1 cellular context compared by ENCODE assay signal in the genomic region with DNA sequence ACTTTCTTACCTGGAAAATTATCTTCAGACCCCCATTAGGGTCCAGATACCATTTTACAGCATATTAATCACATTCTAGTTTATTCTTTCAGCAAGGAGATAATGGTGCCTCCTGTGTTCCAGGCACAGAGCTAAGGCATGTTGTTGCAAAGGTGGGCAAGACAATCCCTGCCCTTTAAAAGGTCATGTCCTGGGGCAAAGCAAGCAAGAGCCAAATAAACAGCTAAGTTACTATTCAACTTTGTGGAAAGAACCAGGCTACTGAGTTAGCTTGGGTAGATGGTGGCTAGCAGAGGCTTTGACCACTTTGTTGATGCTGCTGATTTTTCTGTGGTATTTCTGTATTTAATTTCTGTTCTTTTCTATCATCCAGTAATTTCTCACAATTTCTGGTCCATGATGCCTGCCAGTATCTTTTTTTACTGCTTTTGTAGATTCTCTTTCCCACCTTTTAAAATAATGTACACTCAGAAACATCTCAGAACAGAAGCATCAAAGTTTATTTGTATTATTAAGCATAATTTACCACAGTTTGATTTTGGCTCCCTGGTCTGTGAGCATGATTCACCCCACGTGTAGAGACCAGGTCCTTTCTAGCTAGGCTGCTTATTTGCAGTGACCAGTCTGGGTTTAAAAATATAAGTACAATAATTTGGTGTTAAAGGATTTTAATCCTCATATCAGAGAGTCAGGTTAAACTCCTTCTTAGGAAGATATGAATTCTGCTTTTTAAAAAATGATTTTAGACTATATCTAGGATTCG.
TF ChIP-seq lines count a peak whose summit lies in the region.

No MANE protein-coding gene starts in this region.

TF ChIP-seq in GM23338, 12 proteins besides CTCF, POLR2A, EP300 and RAD21:
- no peak for TF ChIP-seq ZNF114 (CRISPR knock-in tag; IDR thresholded peaks at IDR 0.05)
- TF ChIP-seq CREB1 (CRISPR knock-in tag; IDR thresholded peaks at IDR 0.05; ENCODE audit: low read depth), result no peak
- no peak for TF ChIP-seq EZH2 (IDR thresholded peaks at IDR 0.05; ENCODE audit: low read depth, unreplicated experiment)
- TF ChIP-seq, protein P1, sequence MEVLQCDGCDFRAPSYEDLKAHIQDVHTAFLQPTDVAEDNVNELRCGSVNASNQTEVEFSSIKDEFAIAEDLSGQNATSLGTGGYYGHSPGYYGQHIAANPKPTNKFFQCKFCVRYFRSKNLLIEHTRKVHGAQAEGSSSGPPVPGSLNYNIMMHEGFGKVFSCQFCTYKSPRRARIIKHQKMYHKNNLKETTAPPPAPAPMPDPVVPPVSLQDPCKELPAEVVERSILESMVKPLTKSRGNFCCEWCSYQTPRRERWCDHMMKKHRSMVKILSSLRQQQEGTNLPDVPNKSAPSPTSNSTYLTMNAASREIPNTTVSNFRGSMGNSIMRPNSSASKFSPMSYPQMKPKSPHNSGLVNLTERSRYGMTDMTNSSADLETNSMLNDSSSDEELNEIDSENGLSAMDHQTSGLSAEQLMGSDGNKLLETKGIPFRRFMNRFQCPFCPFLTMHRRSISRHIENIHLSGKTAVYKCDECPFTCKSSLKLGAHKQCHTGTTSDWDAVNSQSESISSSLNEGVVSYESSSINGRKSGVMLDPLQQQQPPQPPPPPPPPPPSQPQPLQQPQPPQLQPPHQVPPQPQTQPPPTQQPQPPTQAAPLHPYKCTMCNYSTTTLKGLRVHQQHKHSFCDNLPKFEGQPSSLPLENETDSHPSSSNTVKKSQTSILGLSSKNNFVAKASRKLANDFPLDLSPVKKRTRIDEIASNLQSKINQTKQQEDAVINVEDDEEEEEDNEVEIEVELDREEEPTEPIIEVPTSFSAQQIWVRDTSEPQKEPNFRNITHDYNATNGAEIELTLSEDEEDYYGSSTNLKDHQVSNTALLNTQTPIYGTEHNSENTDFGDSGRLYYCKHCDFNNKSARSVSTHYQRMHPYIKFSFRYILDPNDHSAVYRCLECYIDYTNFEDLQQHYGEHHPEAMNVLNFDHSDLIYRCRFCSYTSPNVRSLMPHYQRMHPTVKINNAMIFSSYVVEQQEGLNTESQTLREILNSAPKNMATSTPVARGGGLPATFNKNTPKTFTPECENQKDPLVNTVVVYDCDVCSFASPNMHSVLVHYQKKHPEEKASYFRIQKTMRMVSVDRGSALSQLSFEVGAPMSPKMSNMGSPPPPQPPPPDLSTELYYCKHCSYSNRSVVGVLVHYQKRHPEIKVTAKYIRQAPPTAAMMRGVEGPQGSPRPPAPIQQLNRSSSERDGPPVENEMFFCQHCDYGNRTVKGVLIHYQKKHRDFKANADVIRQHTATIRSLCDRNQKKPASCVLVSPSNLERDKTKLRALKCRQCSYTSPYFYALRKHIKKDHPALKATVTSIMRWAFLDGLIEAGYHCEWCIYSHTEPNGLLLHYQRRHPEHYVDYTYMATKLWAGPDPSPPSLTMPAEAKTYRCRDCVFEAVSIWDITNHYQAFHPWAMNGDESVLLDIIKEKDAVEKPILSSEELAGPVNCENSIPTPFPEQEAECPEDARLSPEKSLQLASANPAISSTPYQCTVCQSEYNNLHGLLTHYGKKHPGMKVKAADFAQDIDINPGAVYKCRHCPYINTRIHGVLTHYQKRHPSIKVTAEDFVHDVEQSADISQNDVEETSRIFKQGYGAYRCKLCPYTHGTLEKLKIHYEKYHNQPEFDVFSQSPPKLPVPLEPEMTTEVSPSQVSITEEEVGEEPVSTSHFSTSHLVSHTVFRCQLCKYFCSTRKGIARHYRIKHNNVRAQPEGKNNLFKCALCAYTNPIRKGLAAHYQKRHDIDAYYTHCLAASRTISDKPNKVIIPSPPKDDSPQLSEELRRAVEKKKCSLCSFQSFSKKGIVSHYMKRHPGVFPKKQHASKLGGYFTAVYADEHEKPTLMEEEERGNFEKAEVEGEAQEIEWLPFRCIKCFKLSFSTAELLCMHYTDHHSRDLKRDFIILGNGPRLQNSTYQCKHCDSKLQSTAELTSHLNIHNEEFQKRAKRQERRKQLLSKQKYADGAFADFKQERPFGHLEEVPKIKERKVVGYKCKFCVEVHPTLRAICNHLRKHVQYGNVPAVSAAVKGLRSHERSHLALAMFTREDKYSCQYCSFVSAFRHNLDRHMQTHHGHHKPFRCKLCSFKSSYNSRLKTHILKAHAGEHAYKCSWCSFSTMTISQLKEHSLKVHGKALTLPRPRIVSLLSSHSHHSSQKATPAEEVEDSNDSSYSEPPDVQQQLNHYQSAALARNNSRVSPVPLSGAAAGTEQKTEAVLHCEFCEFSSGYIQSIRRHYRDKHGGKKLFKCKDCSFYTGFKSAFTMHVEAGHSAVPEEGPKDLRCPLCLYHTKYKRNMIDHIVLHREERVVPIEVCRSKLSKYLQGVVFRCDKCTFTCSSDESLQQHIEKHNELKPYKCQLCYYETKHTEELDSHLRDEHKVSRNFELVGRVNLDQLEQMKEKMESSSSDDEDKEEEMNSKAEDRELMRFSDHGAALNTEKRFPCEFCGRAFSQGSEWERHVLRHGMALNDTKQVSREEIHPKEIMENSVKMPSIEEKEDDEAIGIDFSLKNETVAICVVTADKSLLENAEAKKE (CRISPR knock-in tag; IDR thresholded peaks at IDR 0.05), result no peak
- TF ChIP-seq ZNF331 (CRISPR knock-in tag; IDR thresholded peaks at IDR 0.05; ENCODE audit: low read depth), result no peak
- TF ChIP-seq, protein P2, sequence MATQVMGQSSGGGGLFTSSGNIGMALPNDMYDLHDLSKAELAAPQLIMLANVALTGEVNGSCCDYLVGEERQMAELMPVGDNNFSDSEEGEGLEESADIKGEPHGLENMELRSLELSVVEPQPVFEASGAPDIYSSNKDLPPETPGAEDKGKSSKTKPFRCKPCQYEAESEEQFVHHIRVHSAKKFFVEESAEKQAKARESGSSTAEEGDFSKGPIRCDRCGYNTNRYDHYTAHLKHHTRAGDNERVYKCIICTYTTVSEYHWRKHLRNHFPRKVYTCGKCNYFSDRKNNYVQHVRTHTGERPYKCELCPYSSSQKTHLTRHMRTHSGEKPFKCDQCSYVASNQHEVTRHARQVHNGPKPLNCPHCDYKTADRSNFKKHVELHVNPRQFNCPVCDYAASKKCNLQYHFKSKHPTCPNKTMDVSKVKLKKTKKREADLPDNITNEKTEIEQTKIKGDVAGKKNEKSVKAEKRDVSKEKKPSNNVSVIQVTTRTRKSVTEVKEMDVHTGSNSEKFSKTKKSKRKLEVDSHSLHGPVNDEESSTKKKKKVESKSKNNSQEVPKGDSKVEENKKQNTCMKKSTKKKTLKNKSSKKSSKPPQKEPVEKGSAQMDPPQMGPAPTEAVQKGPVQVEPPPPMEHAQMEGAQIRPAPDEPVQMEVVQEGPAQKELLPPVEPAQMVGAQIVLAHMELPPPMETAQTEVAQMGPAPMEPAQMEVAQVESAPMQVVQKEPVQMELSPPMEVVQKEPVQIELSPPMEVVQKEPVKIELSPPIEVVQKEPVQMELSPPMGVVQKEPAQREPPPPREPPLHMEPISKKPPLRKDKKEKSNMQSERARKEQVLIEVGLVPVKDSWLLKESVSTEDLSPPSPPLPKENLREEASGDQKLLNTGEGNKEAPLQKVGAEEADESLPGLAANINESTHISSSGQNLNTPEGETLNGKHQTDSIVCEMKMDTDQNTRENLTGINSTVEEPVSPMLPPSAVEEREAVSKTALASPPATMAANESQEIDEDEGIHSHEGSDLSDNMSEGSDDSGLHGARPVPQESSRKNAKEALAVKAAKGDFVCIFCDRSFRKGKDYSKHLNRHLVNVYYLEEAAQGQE (IDR thresholded peaks at IDR 0.05; ENCODE audit: unreplicated experiment), result no peak
- TF ChIP-seq NANOG (IDR thresholded peaks at IDR 0.05; ENCODE audit: borderline replicate concordance), result no peak
- TF ChIP-seq EZH2phosphoT487 (IDR thresholded peaks at IDR 0.05; ENCODE audit: unreplicated experiment), result no peak
- TF ChIP-seq JUNB (IDR thresholded peaks at IDR 0.05; ENCODE audit: unreplicated experiment), result no peak
- TF ChIP-seq, protein P3, sequence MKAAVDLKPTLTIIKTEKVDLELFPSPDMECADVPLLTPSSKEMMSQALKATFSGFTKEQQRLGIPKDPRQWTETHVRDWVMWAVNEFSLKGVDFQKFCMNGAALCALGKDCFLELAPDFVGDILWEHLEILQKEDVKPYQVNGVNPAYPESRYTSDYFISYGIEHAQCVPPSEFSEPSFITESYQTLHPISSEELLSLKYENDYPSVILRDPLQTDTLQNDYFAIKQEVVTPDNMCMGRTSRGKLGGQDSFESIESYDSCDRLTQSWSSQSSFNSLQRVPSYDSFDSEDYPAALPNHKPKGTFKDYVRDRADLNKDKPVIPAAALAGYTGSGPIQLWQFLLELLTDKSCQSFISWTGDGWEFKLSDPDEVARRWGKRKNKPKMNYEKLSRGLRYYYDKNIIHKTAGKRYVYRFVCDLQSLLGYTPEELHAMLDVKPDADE (IDR thresholded peaks at IDR 0.05), result no peak
- TF ChIP-seq STAT1 (IDR thresholded peaks at IDR 0.05; ENCODE audit: unreplicated experiment), result no peak
- no peak for TF ChIP-seq POLR2AphosphoS5 (IDR thresholded peaks at IDR 0.05; ENCODE audit: low read depth)
TF ChIP-seq in GM23338: peak in this region for 0.
